In genomic region chr3:40580494-40581091, GRCh38 we compare ENCODE assay signal across 8 cellular contexts. TPM values are rescaled to one million over a fixed set of nuclear protein-coding genes. Genes with fewer than 3 reads are reported as not detected.
DNase-seq lines count a peak whose midpoint lies in the region; ATAC-seq lines count a peak whose summit lies in the region.

No MANE protein-coding gene starts in this region.

- H3K9me3 ChIP-seq in naive thymus-derived CD4-positive, alpha-beta T cell (ENCODE audit: control insufficient read depth in 2 of 3, low read length in 3 of 3): no peaks in the 10 kb centered on the region

- POLR2A ChIA-PET in naive thymus-derived CD4-positive, alpha-beta T cell (lab: Charles Lee): no interaction called here

- H3K27me3 ChIP-seq in naive thymus-derived CD4-positive, alpha-beta T cell (ENCODE audit: control insufficient read depth in 2 of 2, insufficient read depth in 2 of 2, low read length in 2 of 2): no peaks in the 10 kb centered on the region

- H3K36me3 ChIP-seq in naive thymus-derived CD4-positive, alpha-beta T cell (ENCODE audit: control insufficient read depth in 2 of 3, insufficient read depth in 3 of 3, low read length in 3 of 3): no peaks in the 10 kb centered on the region

- no peak overlapping the region for H3K4me3 ChIP-seq in naive thymus-derived CD4-positive, alpha-beta T cell (ENCODE audit: low read length)

- no peaks in the 10 kb centered on the region for H3K9me3 Mint-ChIP-seq in activated CD8-positive, alpha-beta memory T cell treated with anti-CD3 and anti-CD28 coated beads, Interleukin-2, amount 10 ng/mL, durations not matched to agents 7 days and 5 days (ENCODE audit: low read depth)
- H3K9me3 Mint-ChIP-seq in naive thymus-derived CD4-positive, alpha-beta T cell: no peaks in the 10 kb centered on the region
- H3K9me3 Mint-ChIP-seq in stimulated activated naive B cell treated with anti-CD40 and anti-IgM and Interleukin-4, amounts not matched to agents 10 μg/mL and 1 μg/mL and 100 μg/mL, for 72 hours: no peaks in the 10 kb centered on the region

- H3K36me3 Mint-ChIP-seq in activated CD8-positive, alpha-beta memory T cell treated with anti-CD3 and anti-CD28 coated beads, Interleukin-2, amount 10 ng/mL, durations not matched to agents 7 days and 5 days: no peaks in the 10 kb centered on the region
- no peaks in the 10 kb centered on the region for H3K36me3 Mint-ChIP-seq in naive thymus-derived CD4-positive, alpha-beta T cell
- no peaks in the 10 kb centered on the region for H3K36me3 Mint-ChIP-seq in stimulated activated naive B cell treated with anti-CD40 and anti-IgM and Interleukin-4, amounts not matched to agents 10 μg/mL and 1 μg/mL and 100 μg/mL, for 72 hours

- intact Hi-C loops in Right ventricle myocardium superior (cut with DNase I): loop anchor here (2.0 to 10.0 kb wide), 2 partner anchors 624 to 1300 kb away; no protein-coding TSS in a partner anchor
- intact Hi-C loops in cardiac septum (cut with DNase I): loop anchor here (2.0 to 10.0 kb wide), 6 partner anchors 253 to 1302 kb away; partner anchors contain the start of gene CTNNB1
- intact Hi-C loops in naive thymus-derived CD4-positive, alpha-beta T cell (cut with micrococcal nuclease): loop anchor here (1.0 to 10.0 kb wide), 7 partner anchors 244 to 1977 kb away; no protein-coding TSS in a partner anchor

- no peaks in the 10 kb centered on the region for H3K4me1 Mint-ChIP-seq in activated CD8-positive, alpha-beta memory T cell treated with anti-CD3 and anti-CD28 coated beads, Interleukin-2, amount 10 ng/mL, durations not matched to agents 7 days and 5 days
- H3K4me1 Mint-ChIP-seq in naive thymus-derived CD4-positive, alpha-beta T cell: no peaks in the 10 kb centered on the region
- peaks cover 7 to 14% of the 10 kb centered on the region in 2 donors for H3K4me1 Mint-ChIP-seq in stimulated activated naive B cell treated with anti-CD40 and anti-IgM and Interleukin-4, amounts not matched to agents 10 μg/mL and 1 μg/mL and 100 μg/mL, for 72 hours

- DNase-seq in Right ventricle myocardium superior (peak; percentile 66), cardiac septum (ENCODE audit: low spot score) (no peak), NOMO-1 (lab: John Stamatoyannopoulos, UW; ENCODE audit: unreplicated experiment in 2 of 2) (peak; percentile 6 to 61), epidermal melanocyte (ENCODE audit: insufficient read length, low spot score) (peak; percentile 51)
- peak; percentile 73 for DNase-seq in activated CD8-positive, alpha-beta memory T cell treated with anti-CD3 and anti-CD28 coated beads, Interleukin-2, amount 10 ng/mL, durations not matched to agents 7 days and 5 days
- DNase-seq in naive thymus-derived CD4-positive, alpha-beta T cell: peak; percentile 18 to 61 (median 51)
- DNase-seq in stimulated activated naive B cell treated with anti-CD40 and anti-IgM and Interleukin-4, amounts not matched to agents 10 μg/mL and 1 μg/mL and 100 μg/mL, for 72 hours: peak; percentile 41

- no peak overlapping the region for H3K4me3 Mint-ChIP-seq in activated CD8-positive, alpha-beta memory T cell treated with anti-CD3 and anti-CD28 coated beads, Interleukin-2, amount 10 ng/mL, durations not matched to agents 7 days and 5 days
- H3K4me3 Mint-ChIP-seq in naive thymus-derived CD4-positive, alpha-beta T cell: no peak overlapping the region
- no peak overlapping the region for H3K4me3 Mint-ChIP-seq in stimulated activated naive B cell treated with anti-CD40 and anti-IgM and Interleukin-4, amounts not matched to agents 10 μg/mL and 1 μg/mL and 100 μg/mL, for 72 hours

- no peak overlapping the region for H3K27ac Mint-ChIP-seq in activated CD8-positive, alpha-beta memory T cell treated with anti-CD3 and anti-CD28 coated beads, Interleukin-2, amount 10 ng/mL, durations not matched to agents 7 days and 5 days
- H3K27ac Mint-ChIP-seq in naive thymus-derived CD4-positive, alpha-beta T cell: peak overlapping the region in 1 of 9 donors; percentile 5
- H3K27ac Mint-ChIP-seq in stimulated activated naive B cell treated with anti-CD40 and anti-IgM and Interleukin-4, amounts not matched to agents 10 μg/mL and 1 μg/mL and 100 μg/mL, for 72 hours: no peak overlapping the region

- peaks cover 7% of the 10 kb centered on the region for H3K27me3 Mint-ChIP-seq in activated CD8-positive, alpha-beta memory T cell treated with anti-CD3 and anti-CD28 coated beads, Interleukin-2, amount 10 ng/mL, durations not matched to agents 7 days and 5 days
- H3K27me3 Mint-ChIP-seq in naive thymus-derived CD4-positive, alpha-beta T cell: peaks cover 0 to 9% (median 4%) of the 10 kb centered on the region in 5 donors
- peaks cover 4 to 7% of the 10 kb centered on the region in 2 donors for H3K27me3 Mint-ChIP-seq in stimulated activated naive B cell treated with anti-CD40 and anti-IgM and Interleukin-4, amounts not matched to agents 10 μg/mL and 1 μg/mL and 100 μg/mL, for 72 hours

- CTCF ChIA-PET in activated CD8-positive, alpha-beta memory T cell treated with anti-CD3 and anti-CD28 coated beads, Interleukin-2, amount 10 ng/mL, durations not matched to agents 7 days and 5 days (lab: Charles Lee): interaction anchor here (0.6 to 1.8 kb wide), 16 partner anchors 11 to 1519 kb away, joined by 3 to 13 read pairs (median 3); partner anchors contain the start of gene ZNF620
- CTCF ChIA-PET in naive thymus-derived CD4-positive, alpha-beta T cell (lab: Charles Lee): interaction anchor here (0.6 to 3.5 kb wide), 7 partner anchors 13 to 1519 kb away, joined by 3 to 25 read pairs (median 4); no protein-coding TSS in a partner anchor

- no peaks in the 10 kb centered on the region for H3K4me1 ChIP-seq in naive thymus-derived CD4-positive, alpha-beta T cell (ENCODE audit: control insufficient read depth in 2 of 2, insufficient read depth in 2 of 2, low read length in 2 of 2)

- no peak overlapping the region for H3K27ac ChIP-seq in naive thymus-derived CD4-positive, alpha-beta T cell (ENCODE audit: low read depth, low read length)

- ATAC-seq in Right ventricle myocardium superior (ENCODE audit: poor library complexity) (peak; percentile 51), HG03520 (IDR thresholded peaks at IDR 0.05; ENCODE audit: unreplicated experiment) (peak; percentile 68)
- peak; percentile 73 for ATAC-seq in activated CD8-positive, alpha-beta memory T cell treated with anti-CD3 and anti-CD28 coated beads, Interleukin-2, amount 10 ng/mL, durations not matched to agents 7 days and 5 days
- ATAC-seq in naive thymus-derived CD4-positive, alpha-beta T cell: peak; percentile 72
- ATAC-seq in stimulated activated naive B cell treated with anti-CD40 and anti-IgM and Interleukin-4, amounts not matched to agents 10 μg/mL and 1 μg/mL and 100 μg/mL, for 72 hours (replicated peaks): peak; percentile 75 to 82

RNA-seq across cellular contexts. Expression of gene ZNF621, which starts 55.8 kb away (rescaled TPM):
- 9.3 TPM for total RNA-seq in Right ventricle myocardium superior
- 14.0 TPM for total RNA-seq in cardiac septum
- total RNA-seq in activated CD8-positive, alpha-beta memory T cell treated with anti-CD3 and anti-CD28 coated beads, Interleukin-2, amount 10 ng/mL, durations not matched to agents 7 days and 5 days: 10 to 100 TPM; 23.1 to 25.3 TPM
- 10 to 100 TPM; 14.6 to 26.9 (median 21.9) TPM for total RNA-seq in naive thymus-derived CD4-positive, alpha-beta T cell
- 1 to 10 TPM; 2.8 to 4.6 TPM for polyA plus RNA-seq in naive thymus-derived CD4-positive, alpha-beta T cell
